1 cellular context compared by ENCODE assay signal in the genomic region with DNA sequence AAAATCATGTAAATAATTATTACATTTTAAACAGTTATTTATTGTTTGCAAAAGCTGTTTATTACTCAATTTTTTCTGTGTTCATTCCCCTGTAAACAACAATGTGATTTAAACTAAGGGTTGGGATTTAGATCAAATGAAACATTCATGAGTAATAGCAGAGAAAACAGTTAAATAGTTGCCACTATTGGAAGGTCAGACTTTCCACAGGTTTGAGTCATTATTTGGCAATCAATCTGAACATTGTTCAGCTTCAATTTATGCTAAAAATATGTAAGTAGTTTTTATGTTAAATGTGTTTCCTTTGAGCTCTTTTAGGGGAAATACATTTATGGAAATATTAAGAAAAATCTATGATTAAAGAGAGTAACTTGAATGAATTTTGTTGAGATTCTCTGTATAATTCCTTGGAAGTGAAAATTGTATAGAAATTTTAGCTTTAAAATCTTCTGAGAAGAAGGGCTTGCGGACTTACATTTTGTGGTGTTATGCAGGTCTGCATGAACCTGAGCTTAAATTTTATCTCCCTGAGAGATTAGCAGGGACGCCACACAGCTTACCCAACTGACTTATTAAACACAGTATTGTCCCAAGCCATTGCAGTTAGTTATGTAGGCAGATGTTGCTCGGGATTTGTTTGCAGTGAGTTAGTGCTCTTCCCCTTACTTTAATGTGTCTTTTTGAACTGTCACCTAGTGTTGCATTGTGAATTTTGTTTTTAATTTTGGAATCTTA.
TF ChIP-seq lines count a peak whose summit lies in the region.

No MANE protein-coding gene starts in this region.

TF ChIP-seq in A549, 52 proteins besides CTCF, POLR2A, EP300 and RAD21 (continued from another document):
- no peak for TF ChIP-seq GATA3 (IDR thresholded peaks at IDR 0.05; ENCODE audit: borderline replicate concordance)
- TF ChIP-seq MAFK (IDR thresholded peaks at IDR 0.05; ENCODE audit: partially characterized antibody), result no peak
